In genomic region chr2:195863121-195863520, GRCh38 we compare ENCODE assay signal across 20 cellular contexts.
DNase-seq lines count a peak whose midpoint lies in the region; ATAC-seq, FAIRE-seq and TF ChIP-seq lines count a peak whose summit lies in the region.
"Had no signal": no experiment of that assay in that cellular context is flagged by ENCODE, and none has a peak within 500 bp of the region (broad histone marks: within the 10 kb centered on the region; RNA-seq: fewer than 3 reads in every experiment).

No MANE protein-coding gene starts in this region.

- TF ChIP-seq POLR2A in K562 (conservative IDR thresholded peaks at IDR 0.05) (no peak), sigmoid colon (IDR thresholded peaks at IDR 0.05) (no peak)

- H4K20me1 ChIP-seq in K562 (replicated peaks; ENCODE audit: control insufficient read depth, insufficient read depth, low read length): no peaks in the 10 kb centered on the region

- 8% methylated on average over 3 of the region's 3 CpGs for WGBS in K562 (ENCODE audit: insufficient coverage, low coverage, missing lambda C conversion rate)
- no CpG with 5 or more reads among the region's 3 CpGs for WGBS in neuronal stem cell (ENCODE audit: extremely low coverage in 2 of 2, insufficient read length in 2 of 2, insufficient replicate concordance in 1 of 2), 2 donors
- 66 to 75% methylated on average over 3 of the region's 3 CpGs for WGBS in sigmoid colon, 2 donors

- CTCF ChIA-PET in K562 (lab: Yijun Ruan, JAX; ENCODE audit: low intra/inter-chr PET ratio): no interaction called here

- H3K4me2 ChIP-seq in K562 (ENCODE audit: insufficient read depth, low read length) (no peak overlapping the region; the same call in 1 of the 2 replicates), neuronal stem cell (ENCODE audit: insufficient read depth, low read length, poor library complexity, severe bottlenecking) (no peak overlapping the region)

- POLR2A ChIA-PET in K562 (lab: Yijun Ruan, JAX): interaction anchor here (0.6 kb wide), 2 partner anchors 12 to 42 kb away, joined by 3 read pairs; no protein-coding TSS in a partner anchor

- no peak overlapping the region for H2BK120ac ChIP-seq in neuronal stem cell (ENCODE audit: low read depth, low read length)

- FAIRE-seq in K562 (lab: Jason Lieb, UNC): no peak
- FAIRE-seq: GM12878, GM19239, H1 had no signal

- H2BK15ac ChIP-seq in neuronal stem cell (ENCODE audit: low read length): no peak overlapping the region

- no peaks in the 10 kb centered on the region for H3K27me3 ChIP-seq in K562 (ENCODE audit: control insufficient read depth in 2 of 2, insufficient read depth in 2 of 2, low read length in 2 of 2)
- no peaks in the 10 kb centered on the region for H3K27me3 ChIP-seq in neuronal stem cell (ENCODE audit: control insufficient read depth in 3 of 3, insufficient read depth in 3 of 3, low read depth in 1 of 3, low read length in 3 of 3)
- no peaks in the 10 kb centered on the region for H3K27me3 ChIP-seq in sigmoid colon

- H3K4me3 ChIP-seq in K562 (no peak overlapping the region), neuronal stem cell (ENCODE audit: low read length in 2 of 2) (no peak overlapping the region), sigmoid colon (no peak overlapping the region)
- H3K4me3 ChIP-seq: GM12878, GM23248 had no signal

- H3K23ac ChIP-seq in neuronal stem cell (ENCODE audit: low read depth, low read length, poor library complexity): no peak overlapping the region

- H2AFZ ChIP-seq in K562 (ENCODE audit: low read depth, low read length) (peak overlapping the region; percentile 47; the same call in 1 of the 2 replicates), neuronal stem cell (ENCODE audit: low read length) (peak overlapping the region; percentile 12)
- H2AFZ ChIP-seq: GM23248 had no signal

- H3K14ac ChIP-seq in neuronal stem cell (ENCODE audit: low read length): no peak overlapping the region

- in situ Hi-C loops in KBM-7 (cut with MboI; ENCODE audit: low pct_unique_long_range_greater_than_20kb, low sequenced_read_pairs) (no loop called here), K562 (cut with MboI) (no loop called here)

- no peaks in the 10 kb centered on the region for H3K9me1 ChIP-seq in K562 (ENCODE audit: control insufficient read depth, insufficient read depth, low read length)

- TF ChIP-seq CTCF in K562 (IDR thresholded peaks at IDR 0.05 in 2 of 3, conservative IDR thresholded peaks at IDR 0.05 in 1 of 3; ENCODE audit: insufficient read depth in 2 of 3, low read depth in 1 of 3, low read length in 3 of 3): no peak
- TF ChIP-seq CTCF in sigmoid colon (IDR thresholded peaks at IDR 0.05): no peak

- no peak overlapping the region for H4K8ac ChIP-seq in neuronal stem cell (ENCODE audit: low read depth, low read length)

- H4K91ac ChIP-seq in neuronal stem cell (ENCODE audit: low read depth, low read length, poor library complexity): no peak overlapping the region

- H3K4me1 ChIP-seq in K562 (replicated peaks in 1 of 2; ENCODE audit: control insufficient read depth in 2 of 2, insufficient read depth in 2 of 2, low read length in 2 of 2): no peaks in the 10 kb centered on the region
- no peaks in the 10 kb centered on the region for H3K4me1 ChIP-seq in neuronal stem cell (ENCODE audit: control insufficient read depth in 2 of 2, insufficient read depth in 1 of 2, low read depth in 1 of 2, low read length in 2 of 2)
- no peaks in the 10 kb centered on the region for H3K4me1 ChIP-seq in sigmoid colon
- H3K4me1 ChIP-seq: Caco-2 had no signal

- intact Hi-C loops in K562 (cut with micrococcal nuclease): no loop called here
- intact Hi-C loops in posterior cingulate gyrus (cut with DNase I): no loop called here
- intact Hi-C loops in sigmoid colon (cut with DNase I): no loop called here

- H3K4ac ChIP-seq in neuronal stem cell (ENCODE audit: low read length): no peak overlapping the region

- no TSS peak for BruUV-seq in K562 (replicated peaks; lab: Mats Ljungman, UMichigan)

- no peak overlapping the region for H2BK12ac ChIP-seq in neuronal stem cell (ENCODE audit: low read length)

- H3K79me1 ChIP-seq in neuronal stem cell (ENCODE audit: low read depth, low read length): no peaks in the 10 kb centered on the region

- ATAC-seq in K562: no peak
- ATAC-seq: CD8-positive, alpha-beta T cell; GM12878 had no signal

- TF ChIP-seq EP300 in K562 (IDR thresholded peaks at IDR 0.05; ENCODE audit: low read length) (no peak), sigmoid colon (IDR thresholded peaks at IDR 0.05) (no peak)

- H3K36me3 ChIP-seq in K562 (ENCODE audit: control insufficient read depth, insufficient read depth, low read length): no peaks in the 10 kb centered on the region
- no peaks in the 10 kb centered on the region for H3K36me3 ChIP-seq in neuronal stem cell (replicated peaks in 1 of 2; ENCODE audit: control insufficient read depth in 2 of 2, insufficient read depth in 2 of 2, low read length in 2 of 2)
- no peaks in the 10 kb centered on the region for H3K36me3 ChIP-seq in sigmoid colon

- no peak overlapping the region for H3K18ac ChIP-seq in neuronal stem cell (ENCODE audit: low read length)

- no peak overlapping the region for H3K9ac ChIP-seq in K562 (ENCODE audit: insufficient read depth in 1 of 2, low read depth in 2 of 2, low read length in 2 of 2)
- no peak overlapping the region for H3K9ac ChIP-seq in neuronal stem cell (ENCODE audit: low read depth, low read length, poor library complexity)
- H3K9ac ChIP-seq: GM23248 had no signal

- no peaks in the 10 kb centered on the region for H3K9me3 ChIP-seq in K562 (replicated peaks; ENCODE audit: control insufficient read depth, insufficient read depth, low read depth, low read length)
- no peaks in the 10 kb centered on the region for H3K9me3 ChIP-seq in neuronal stem cell (replicated peaks in 1 of 2; ENCODE audit: control insufficient read depth in 2 of 2, insufficient read depth in 1 of 2, low read depth in 1 of 2, low read length in 2 of 2)
- no peaks in the 10 kb centered on the region for H3K9me3 ChIP-seq in sigmoid colon
- H3K9me3 ChIP-seq: Caco-2 had no signal

- no peak overlapping the region for H2AK5ac ChIP-seq in neuronal stem cell (ENCODE audit: low read depth, low read length)

- no peaks in the 10 kb centered on the region for H3K79me2 ChIP-seq in K562 (ENCODE audit: control insufficient read depth, insufficient read depth, low read length)

- no peak overlapping the region for H3K27ac ChIP-seq in K562 (ENCODE audit: extremely low read depth, low read depth, low read length)
- H3K27ac ChIP-seq in neuronal stem cell (replicated peaks; ENCODE audit: low read length): no peak overlapping the region
- H3K27ac ChIP-seq in substantia nigra (ENCODE audit: low read depth, low read length, poor library complexity, severe bottlenecking): no peak overlapping the region
- no peak overlapping the region for H3K27ac ChIP-seq in sigmoid colon
- H3K27ac ChIP-seq: C4-2B, GM23248 had no signal

- DNase-seq in KBM-7 (peak; percentile 6), K562 (ENCODE audit: extremely low read depth in 1 of 4, low spot score in 3 of 4) (no peak), neuronal stem cell (ENCODE audit: low spot score) (no peak), substantia nigra (lab: John Stamatoyannopoulos, UW) (no peak), posterior cingulate gyrus (no peak), sigmoid colon (no peak), NCI-H345 treated with DMSO at 0.1 percent for 48 hours (lab: John Stamatoyannopoulos, UW; ENCODE audit: unreplicated experiment) (no peak)
- DNase-seq: Caco-2; CD4-positive, CD25-positive, alpha-beta regulatory T cell; CD8-positive, alpha-beta T cell; DMS153; EL; GDM1; GM23248; H7; HCEC 1CT had no signal

- H2BK5ac ChIP-seq in neuronal stem cell (ENCODE audit: low read length): no peak overlapping the region

- no peak for TF ChIP-seq RAD21 in K562 (CRISPR knock-in tag; conservative IDR thresholded peaks at IDR 0.05 in 1 of 2, IDR thresholded peaks at IDR 0.05 in 1 of 2)

TF ChIP-seq in K562, 482 proteins besides CTCF, POLR2A, EP300 and RAD21 (continues in another document):
- TF ChIP-seq BCL6 (CRISPR knock-in tag; IDR thresholded peaks at IDR 0.05) (no peak), ATF7 (IDR thresholded peaks at IDR 0.05) (no peak), ZNF584 (CRISPR knock-in tag; IDR thresholded peaks at IDR 0.05; ENCODE audit: low read depth) (no peak), SIRT6 (IDR thresholded peaks at IDR 0.05; ENCODE audit: low read depth, low read length) (no peak), PML (IDR thresholded peaks at IDR 0.05; ENCODE audit: low read length) (no peak), BRF2 (IDR thresholded peaks at IDR 0.05; ENCODE audit: borderline replicate concordance, insufficient read depth, insufficient read length) (no peak), NELFE (IDR thresholded peaks at IDR 0.05; ENCODE audit: insufficient read depth, insufficient read length) (no peak), ZC3H8 (IDR thresholded peaks at IDR 0.05) (no peak), TAF7 (tag; IDR thresholded peaks at IDR 0.05) (no peak), HDAC8 (tag; IDR thresholded peaks at IDR 0.05) (no peak), POLR3A (IDR thresholded peaks at IDR 0.05; ENCODE audit: borderline replicate concordance, extremely low read depth, insufficient read depth, insufficient read length) (no peak), KHSRP (IDR thresholded peaks at IDR 0.05) (no peak)
- TF ChIP-seq, protein P1, sequence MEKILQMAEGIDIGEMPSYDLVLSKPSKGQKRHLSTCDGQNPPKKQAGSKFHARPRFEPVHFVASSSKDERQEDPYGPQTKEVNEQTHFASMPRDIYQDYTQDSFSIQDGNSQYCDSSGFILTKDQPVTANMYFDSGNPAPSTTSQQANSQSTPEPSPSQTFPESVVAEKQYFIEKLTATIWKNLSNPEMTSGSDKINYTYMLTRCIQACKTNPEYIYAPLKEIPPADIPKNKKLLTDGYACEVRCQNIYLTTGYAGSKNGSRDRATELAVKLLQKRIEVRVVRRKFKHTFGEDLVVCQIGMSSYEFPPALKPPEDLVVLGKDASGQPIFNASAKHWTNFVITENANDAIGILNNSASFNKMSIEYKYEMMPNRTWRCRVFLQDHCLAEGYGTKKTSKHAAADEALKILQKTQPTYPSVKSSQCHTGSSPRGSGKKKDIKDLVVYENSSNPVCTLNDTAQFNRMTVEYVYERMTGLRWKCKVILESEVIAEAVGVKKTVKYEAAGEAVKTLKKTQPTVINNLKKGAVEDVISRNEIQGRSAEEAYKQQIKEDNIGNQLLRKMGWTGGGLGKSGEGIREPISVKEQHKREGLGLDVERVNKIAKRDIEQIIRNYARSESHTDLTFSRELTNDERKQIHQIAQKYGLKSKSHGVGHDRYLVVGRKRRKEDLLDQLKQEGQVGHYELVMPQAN (IDR thresholded peaks at IDR 0.05; ENCODE audit: borderline replicate concordance): no peak
